1 cellular context compared by ENCODE assay signal in genomic region chr1:35085421-35085820, GRCh38.
TF ChIP-seq lines count a peak whose summit lies in the region.

No MANE protein-coding gene starts in this region.

TF ChIP-seq in HCT116, 20 proteins besides CTCF, POLR2A, EP300 and RAD21 (continued from another document):
- no peak for TF ChIP-seq REST (IDR thresholded peaks at IDR 0.05; ENCODE audit: low read depth)
- no peak for TF ChIP-seq EGR1 (IDR thresholded peaks at IDR 0.05; ENCODE audit: low read depth)
- no peak for TF ChIP-seq MAX (IDR thresholded peaks at IDR 0.05)
- no peak for TF ChIP-seq SIN3A (IDR thresholded peaks at IDR 0.05; ENCODE audit: low read depth)
- TF ChIP-seq ELF1 (IDR thresholded peaks at IDR 0.05; ENCODE audit: borderline replicate concordance, low read depth): no peak
